In genomic region chr9:124680714-124681390, GRCh38 we compare ENCODE assay signal across 27 cellular contexts.
"Had no signal": no experiment of that assay in that cellular context is flagged by ENCODE, and none has a peak within 500 bp of the region (broad histone marks: within the 10 kb centered on the region; RNA-seq: fewer than 3 reads in every experiment).

No MANE protein-coding gene starts in this region.

- ATAC-seq: esophagus mucosa; foreskin keratinocyte; gastroesophageal sphincter; heart left ventricle; left cardiac atrium; left ventricle myocardium superior; psoas muscle; right cardiac atrium; stimulated activated memory B cell treated with anti-CD40 and anti-IgM and Interleukin-4, amounts not matched to agents 10 μg/mL and 1 μg/mL and 100 μg/mL, for 72 hours; stimulated activated naive CD8-positive, alpha-beta T cell treated with anti-CD3 and anti-CD28 coated beads, Interleukin-15, Interleukin-2, amounts not matched to agents 100 U/mL and 50 U/mL, for 24 hours had no signal

- H3K4me1 ChIP-seq: colonic mucosa, foreskin keratinocyte, spleen, testis had no signal

- H3K27ac ChIP-seq: colonic mucosa, epithelial cell of prostate, foreskin keratinocyte, gastroesophageal sphincter, heart left ventricle, hepatocyte, psoas muscle, skin epidermis, spleen, testis, tibial nerve, upper lobe of left lung had no signal

- H3K36me3 ChIP-seq: colonic mucosa, gastroesophageal sphincter, heart left ventricle, spleen, tibial nerve, upper lobe of left lung had no signal

- H3K27me3 ChIP-seq: colonic mucosa, foreskin keratinocyte, gastroesophageal sphincter, heart left ventricle, hepatocyte, spleen, testis, tibial nerve, upper lobe of left lung had no signal

- H3K27me3 Mint-ChIP-seq: dendritic cell treated with granulocyte-macrophage colony-stimulating factor and Interleukin-4, amounts not matched to agents 40 ng/mL and 50 ng/mL, for 4 days; memory B cell; stimulated activated memory B cell treated with anti-CD40 and anti-IgM and Interleukin-4, amounts not matched to agents 10 μg/mL and 1 μg/mL and 100 μg/mL, for 72 hours had no signal

- H3K36me3 Mint-ChIP-seq: memory B cell; stimulated activated memory B cell treated with anti-CD40 and anti-IgM and Interleukin-4, amounts not matched to agents 10 μg/mL and 1 μg/mL and 100 μg/mL, for 72 hours had no signal

- H3K9me3 Mint-ChIP-seq: dendritic cell treated with granulocyte-macrophage colony-stimulating factor and Interleukin-4, amounts not matched to agents 40 ng/mL and 50 ng/mL, for 4 days; endodermal cell; memory B cell; nephron; stimulated activated memory B cell treated with anti-CD40 and anti-IgM and Interleukin-4, amounts not matched to agents 10 μg/mL and 1 μg/mL and 100 μg/mL, for 72 hours had no signal

- H3K4me1 Mint-ChIP-seq: memory B cell; stimulated activated memory B cell treated with anti-CD40 and anti-IgM and Interleukin-4, amounts not matched to agents 10 μg/mL and 1 μg/mL and 100 μg/mL, for 72 hours had no signal

- H3K27ac Mint-ChIP-seq: dendritic cell treated with granulocyte-macrophage colony-stimulating factor and Interleukin-4, amounts not matched to agents 40 ng/mL and 50 ng/mL, for 4 days; endodermal cell; memory B cell; stimulated activated memory B cell treated with anti-CD40 and anti-IgM and Interleukin-4, amounts not matched to agents 10 μg/mL and 1 μg/mL and 100 μg/mL, for 72 hours had no signal

- DNase-seq: colonic mucosa; effector CD8-positive, alpha-beta T cell; endodermal cell; foreskin keratinocyte; heart left ventricle; left cardiac atrium; left ventricle myocardium superior; nucleus accumbens; psoas muscle; right cardiac atrium; spleen; stimulated activated CD4-positive, alpha-beta T cell treated with anti-CD3 and anti-CD28 coated beads, Interleukin-4, amount 100 ng/mL, for 4 hours; stimulated activated naive CD8-positive, alpha-beta T cell treated with anti-CD3 and anti-CD28 coated beads, Interleukin-15, Interleukin-2, amounts not matched to agents 100 U/mL and 50 U/mL, for 24 hours; substantia nigra; testis; upper lobe of left lung had no signal

- H3K4me3 Mint-ChIP-seq: dendritic cell treated with granulocyte-macrophage colony-stimulating factor and Interleukin-4, amounts not matched to agents 40 ng/mL and 50 ng/mL, for 4 days; endodermal cell; memory B cell; nephron; stimulated activated memory B cell treated with anti-CD40 and anti-IgM and Interleukin-4, amounts not matched to agents 10 μg/mL and 1 μg/mL and 100 μg/mL, for 72 hours had no signal

- H3K9me3 ChIP-seq: colonic mucosa, gastroesophageal sphincter, heart left ventricle, psoas muscle, spleen, testis, tibial nerve, upper lobe of left lung had no signal

- H3K4me3 ChIP-seq: colonic mucosa, gastroesophageal sphincter, heart left ventricle, hepatocyte, lung, psoas muscle, skin epidermis, spleen, testis, tibial nerve, upper lobe of left lung had no signal
